In the genomic region with DNA sequence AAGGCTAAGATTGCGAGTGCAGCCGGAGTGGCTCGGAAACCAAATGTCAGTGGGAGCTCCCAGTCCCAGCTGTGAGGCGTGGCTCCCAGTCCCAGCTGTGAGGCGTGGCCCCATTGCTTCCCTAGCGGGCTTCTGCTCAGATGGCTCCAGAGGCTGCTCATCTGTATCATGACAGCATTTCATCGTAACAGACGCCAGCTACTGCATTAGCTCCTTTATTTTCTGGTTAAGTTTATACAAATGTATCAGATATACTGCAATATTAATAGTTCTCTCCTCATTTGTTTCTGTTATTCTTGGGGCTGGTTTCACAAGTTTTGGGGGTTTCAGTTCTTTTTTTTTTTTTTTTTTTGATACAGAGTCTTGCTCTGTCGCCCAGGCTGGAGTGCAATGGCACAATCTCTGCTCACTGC, we compare ENCODE assay signal across 10 cellular contexts.
DNase-seq lines count a peak whose midpoint lies in the region; ATAC-seq, FAIRE-seq and TF ChIP-seq lines count a peak whose summit lies in the region.
"Had no signal": no experiment of that assay in that cellular context is flagged by ENCODE, and none has a peak within 500 bp of the region (broad histone marks: within the 10 kb centered on the region; RNA-seq: fewer than 3 reads in every experiment).

No MANE protein-coding gene starts in this region.

- peak; percentile 77 for ATAC-seq in GM19463 (IDR thresholded peaks at IDR 0.05; ENCODE audit: unreplicated experiment)
- ATAC-seq in HG03066 (IDR thresholded peaks at IDR 0.05; ENCODE audit: low read depth, unreplicated experiment): peak; percentile 69
- ATAC-seq: activated CD4-positive, CD25-positive, alpha-beta regulatory T cell treated with anti-CD3 and anti-CD28 coated beads, Interleukin-2, amount 50 U/mL, for 24 hours had no signal

- no peaks in the 10 kb centered on the region for H3K27me3 ChIP-seq in GM06990 (replicated peaks; ENCODE audit: control insufficient read depth, insufficient read depth, low read length)

- H3K4me3 ChIP-seq in GM06990 (replicated peaks; ENCODE audit: low read depth, low read length): peak overlapping the region; percentile 15

- no peak for FAIRE-seq in HTR-8/SVneo (lab: Jason Lieb, UNC)

- TF ChIP-seq CTCF in GM06990 (IDR thresholded peaks at IDR 0.05; ENCODE audit: insufficient read depth, low read length, poor library complexity, severe bottlenecking): no peak

- DNase-seq in GM06990 (ENCODE audit: extremely low read depth, insufficient read length) (peak; percentile 50), SW480 (ENCODE audit: low spot score) (peak; percentile 9), UCSD-AML1 (lab: John Stamatoyannopoulos, UW; ENCODE audit: unreplicated experiment) (no peak), HCEC 1CT (no peak), HTR-8/SVneo (ENCODE audit: insufficient read length, low spot score) (no peak), NCI-H1436 (lab: John Stamatoyannopoulos, UW) (no peak)
- DNase-seq: NCI-H2227 treated with DMSO at 0.1 percent for 48 hours had no signal

- no peaks in the 10 kb centered on the region for H3K36me3 ChIP-seq in GM06990 (ENCODE audit: control insufficient read depth, insufficient read depth, low read length)

Comparison
In these comparisons a context has a peak if more than half of its experiments do, and no peak if none do; other contexts are left out.
1. DNase-seq: peak in GM06990 (single experiment) and SW480 (single experiment); none in UCSD-AML1 (single experiment), HCEC 1CT (single experiment), HTR-8/SVneo (single experiment) and NCI-H1436 (single experiment).